12 cellular contexts compared by ENCODE assay signal in genomic region chr11:2951235-2952110, GRCh38. TPM values are rescaled to one million over a fixed set of nuclear protein-coding genes. Genes with fewer than 3 reads are reported as not detected.
DNase-seq lines count a peak whose midpoint lies in the region; ATAC-seq and TF ChIP-seq lines count a peak whose summit lies in the region.
"Had no signal": no experiment of that assay in that cellular context is flagged by ENCODE, and none has a peak within 500 bp of the region (broad histone marks: within the 10 kb centered on the region; RNA-seq: fewer than 3 reads in every experiment).

No MANE protein-coding gene starts in this region.

- TF ChIP-seq CTCF in HCT116 (IDR thresholded peaks at IDR 0.05 in 2 of 3, conservative IDR thresholded peaks at IDR 0.05 in 1 of 3; ENCODE audit: borderline replicate concordance in 1 of 3, insufficient read depth in 1 of 3, low read depth in 2 of 3, low read length in 2 of 3), result no peak
- TF ChIP-seq CTCF in testis (IDR thresholded peaks at IDR 0.05), result no peak

- H2AFZ ChIP-seq in HCT116 (ENCODE audit: low read depth, low read length, poor library complexity, severe bottlenecking), result no peak overlapping the region

- H3K4me1 Mint-ChIP-seq in activated naive CD8-positive, alpha-beta T cell (ENCODE audit: low read depth), result peaks cover 41% of the 10 kb centered on the region

- ATAC-seq in HCT116 (no peak), HG03457 (IDR thresholded peaks at IDR 0.05; ENCODE audit: unreplicated experiment) (no peak)
- ATAC-seq: activated T-cell treated with anti-CD3 and anti-CD28 coated beads, Interleukin-2, amount 50 U/mL, for 4 hours; esophagus mucosa had no signal

- POLR2A ChIA-PET in HCT116 (lab: Charles Lee), result no interaction called here

- CTCF ChIA-PET in HCT116 (lab: Charles Lee), result no interaction called here

- H3K9me2 ChIP-seq in HCT116 (ENCODE audit: insufficient read depth), result no peaks in the 10 kb centered on the region

- intact Hi-C loops in HCT116 (cut with micrococcal nuclease), result no loop called here
- intact Hi-C loops in testis (cut with DNase I; ENCODE audit: low total_unique reads), result no loop called here

- no peaks in the 10 kb centered on the region for H3K27me3 Mint-ChIP-seq in activated naive CD8-positive, alpha-beta T cell
- H3K27me3 Mint-ChIP-seq: memory B cell had no signal

- DNase-seq in AG08395 (ENCODE audit: low spot score) (peak; percentile 70), HCT116 (ENCODE audit: low read depth, low spot score) (no peak), iris pigment epithelial cell (ENCODE audit: low read depth) (peak; percentile 75), pons (ENCODE audit: low spot score) (no peak), testis (no peak)
- DNase-seq in central memory CD4-positive, alpha-beta T cell, result no peak
- DNase-seq: activated T-cell treated with anti-CD3 and anti-CD28 coated beads, Interleukin-2, amount 50 U/mL, for 4 hours; NCI-H2171 treated with DMSO at 0.1 percent for 48 hours had no signal

- no peaks in the 10 kb centered on the region for H3K9me3 ChIP-seq in HCT116 (ENCODE audit: control insufficient read depth in 1 of 2, insufficient read depth in 1 of 2, low read depth in 1 of 2, low read length in 2 of 2)
- H3K9me3 ChIP-seq in testis, result no peaks in the 10 kb centered on the region

- peak overlapping the region; percentile 79 for H3K27ac Mint-ChIP-seq in activated naive CD8-positive, alpha-beta T cell
- H3K27ac Mint-ChIP-seq: memory B cell had no signal

- peaks cover 3% of the 10 kb centered on the region; the same call in 1 of the 2 replicates for H4K20me1 ChIP-seq in HCT116 (ENCODE audit: insufficient read depth)

- RAD21 ChIA-PET in HCT116 (lab: Charles Lee; ENCODE audit: low non-redundant PET in 1 of 2, low total read pairs in 2 of 2, uncharacterized antibody in 2 of 2, unreplicated experiment in 2 of 2), result no interaction called here

- peaks cover 9% of the 10 kb centered on the region for H3K36me3 Mint-ChIP-seq in activated naive CD8-positive, alpha-beta T cell

- H3K27me3 ChIP-seq in HCT116 (ENCODE audit: insufficient read depth, low read length) (no peaks in the 10 kb centered on the region), testis (no peaks in the 10 kb centered on the region)

- peaks cover 0 to 16% of the 10 kb centered on the region in 2 experiments; a peak in 1 of 4 replicates for H3K4me1 ChIP-seq in HCT116 (ENCODE audit: control insufficient read depth in 1 of 2, insufficient read depth in 2 of 2, low read length in 2 of 2)
- H3K4me1 ChIP-seq in testis, result no peaks in the 10 kb centered on the region

- H3K36me3 ChIP-seq in HCT116 (ENCODE audit: control insufficient read depth in 1 of 2, insufficient read depth in 2 of 2, low read length in 2 of 2), result peaks cover 46 to 73% of the 10 kb centered on the region in 2 experiments
- H3K36me3 ChIP-seq in testis (ENCODE audit: low read depth, missing control alignments), result no peaks in the 10 kb centered on the region

- TF ChIP-seq POLR2A in HCT116 (IDR thresholded peaks at IDR 0.05; ENCODE audit: borderline replicate concordance, extremely low read depth, insufficient read depth, insufficient read length) (no peak), testis (IDR thresholded peaks at IDR 0.05) (no peak)

- H3K27ac ChIP-seq in HCT116 (ENCODE audit: low read depth, low read length) (no peak overlapping the region), testis (no peak overlapping the region)

- no TSS peak for BruUV-seq in HCT116 (replicated peaks; lab: Mats Ljungman, UMichigan)

- H3K4me3 ChIP-seq in HCT116 (replicated peaks in 1 of 2; ENCODE audit: low read depth in 1 of 2, low read length in 2 of 2), result no peak overlapping the region
- no peak overlapping the region for H3K4me3 ChIP-seq in testis

- no peak overlapping the region for H3K4me2 ChIP-seq in HCT116 (ENCODE audit: low read length)

- 84% methylated on average over 9 of the region's 9 CpGs for WGBS in testis, 2 donors

- no peaks in the 10 kb centered on the region for H3K9me3 Mint-ChIP-seq in activated naive CD8-positive, alpha-beta T cell (ENCODE audit: low read depth)
- H3K9me3 Mint-ChIP-seq: activated T-cell treated with anti-CD3 and anti-CD28 coated beads, Interleukin-2, amount 50 U/mL, for 4 hours; memory B cell had no signal

- H3K9ac ChIP-seq in HCT116 (ENCODE audit: low read length), result no peak overlapping the region

- H3K79me2 ChIP-seq in HCT116 (ENCODE audit: insufficient read depth, low read length), result peaks cover 42% of the 10 kb centered on the region; the same call in 1 of the 2 replicates

- H3K4me3 Mint-ChIP-seq in activated naive CD8-positive, alpha-beta T cell, result no peak overlapping the region
- H3K4me3 Mint-ChIP-seq: activated T-cell treated with anti-CD3 and anti-CD28 coated beads, Interleukin-2, amount 50 U/mL, for 4 hours; memory B cell had no signal

- no peak for TF ChIP-seq RAD21 in HCT116 (IDR thresholded peaks at IDR 0.05; ENCODE audit: low read depth)

TF ChIP-seq in HCT116, 20 proteins besides CTCF, POLR2A, EP300 and RAD21:
- TF ChIP-seq, protein P1, sequence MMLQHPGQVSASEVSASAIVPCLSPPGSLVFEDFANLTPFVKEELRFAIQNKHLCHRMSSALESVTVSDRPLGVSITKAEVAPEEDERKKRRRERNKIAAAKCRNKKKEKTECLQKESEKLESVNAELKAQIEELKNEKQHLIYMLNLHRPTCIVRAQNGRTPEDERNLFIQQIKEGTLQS (IDR thresholded peaks at IDR 0.05), result no peak
- TF ChIP-seq SP1 (IDR thresholded peaks at IDR 0.05; ENCODE audit: low read depth), result 0 out of 2 replicates have a peak, but pooled peaks have one; percentile 11

RNA-seq across cellular contexts. Expression of gene PHLDA2, which starts 22.3 kb away (rescaled TPM):
- 309 TPM for total RNA-seq in HCT116 (2021; ENCODE audit: unreplicated experiment)
- polyA plus RNA-seq in HCT116 (2012), result 446 and 495 TPM in 2 replicates
- 1 to 10 TPM; 2.2 to 4.0 TPM for total RNA-seq in testis
- polyA plus RNA-seq in testis (ENCODE audit: insufficient read depth, low read depth, low replicate concordance), result 0.62 TPM

RNA-seq across cellular contexts. Expression of gene NAP1L4, which starts 40.7 kb away (rescaled TPM):
- total RNA-seq in HCT116 (2021; ENCODE audit: unreplicated experiment) (144 TPM), testis (100 to 1,000 TPM; 165 to 206 TPM)
- 63.0 and 82.2 TPM in 2 replicates for polyA plus RNA-seq in HCT116 (2012)
- polyA plus RNA-seq in testis (ENCODE audit: insufficient read depth, low read depth, low replicate concordance), result 208 TPM

Comparison
In these comparisons a context has a peak if more than half of its experiments do, and no peak if none do; other contexts are left out.
1. DNase-seq: peak in AG08395 (single experiment) and iris pigment epithelial cell (single experiment); none in HCT116 (single experiment), central memory CD4-positive, alpha-beta T cell (single experiment), pons (single experiment) and testis (single experiment).
2. RNA of gene PHLDA2, which starts 22.3 kb away (total RNA-seq): 309 TPM in HCT116 (single experiment); 2.2 to 4.0 TPM in testis; every median in the first group is over 10 times any median in the second.